ENCODE assay signal across 8 cellular contexts in the genomic region with DNA sequence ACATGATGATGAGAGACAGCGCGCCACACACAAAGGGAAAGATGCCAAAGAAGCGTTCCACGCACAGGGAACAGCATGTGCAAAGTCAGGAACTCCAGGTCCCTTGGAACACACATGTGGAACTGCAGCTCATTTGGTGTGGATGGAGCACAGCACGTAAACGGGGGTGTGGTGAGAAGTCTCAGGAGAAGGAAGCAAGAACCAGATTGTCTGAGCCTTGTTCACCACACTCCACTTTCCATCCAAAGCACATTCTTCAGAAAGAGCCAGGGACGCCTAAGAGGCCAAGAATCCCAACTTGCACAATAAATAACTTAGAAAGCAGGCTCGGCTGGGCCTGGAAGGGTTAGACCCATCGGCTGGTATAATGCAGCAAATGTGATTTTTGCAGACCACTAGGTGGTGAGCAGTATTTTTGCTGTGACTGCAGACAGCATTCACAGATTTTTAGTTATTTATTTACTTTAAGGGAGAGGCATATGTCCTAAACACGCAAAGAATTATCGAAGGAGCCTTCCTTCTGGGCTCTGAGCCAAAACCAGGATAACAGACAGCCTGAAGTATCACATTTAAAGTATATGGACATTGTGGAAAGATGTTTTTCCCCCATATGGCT. TPM values are rescaled to one million over a fixed set of nuclear protein-coding genes. Genes with fewer than 3 reads are reported as not detected.
DNase-seq lines count a peak whose midpoint lies in the region; ATAC-seq, FAIRE-seq and TF ChIP-seq lines count a peak whose summit lies in the region.

No MANE protein-coding gene starts in this region.

- H3K9me3 ChIP-seq in right atrium auricular region (no peaks in the 10 kb centered on the region), small intestine (ENCODE audit: control insufficient read depth, low read depth) (no peaks in the 10 kb centered on the region)

- H3K27ac ChIP-seq in right atrium auricular region (peak overlapping the region; percentile 91 to 96), small intestine (ENCODE audit: low read depth in 1 of 2, low read length in 1 of 2) (peak overlapping the region; percentile 25 to 88)

- no peak for FAIRE-seq in small intestine (lab: Jason Lieb, UNC)

- H3K4me3 Mint-ChIP-seq in activated naive CD8-positive, alpha-beta T cell treated with anti-CD3 and anti-CD28 coated beads for 36 hours = no peak overlapping the region

- H3K36me3 Mint-ChIP-seq in activated naive CD8-positive, alpha-beta T cell treated with anti-CD3 and anti-CD28 coated beads for 36 hours = peaks cover 7% of the 10 kb centered on the region

- H3K27ac Mint-ChIP-seq in activated naive CD8-positive, alpha-beta T cell treated with anti-CD3 and anti-CD28 coated beads for 36 hours = peak overlapping the region; percentile 86

- H3K4me1 ChIP-seq in right atrium auricular region = peaks cover 0 to 81% of the 10 kb centered on the region in 2 donors
- H3K4me1 ChIP-seq in small intestine (ENCODE audit: control insufficient read depth in 2 of 2, insufficient read depth in 1 of 2, low read depth in 1 of 2, low read length in 1 of 2) = peaks cover 12 to 35% of the 10 kb centered on the region in 2 donors

- no peaks in the 10 kb centered on the region for H3K27me3 ChIP-seq in right atrium auricular region
- no peaks in the 10 kb centered on the region for H3K27me3 ChIP-seq in small intestine (ENCODE audit: control insufficient read depth in 2 of 2, insufficient read depth in 2 of 2, low read length in 2 of 2)

- no peaks in the 10 kb centered on the region for H3K27me3 Mint-ChIP-seq in activated naive CD8-positive, alpha-beta T cell treated with anti-CD3 and anti-CD28 coated beads for 36 hours

- H3K4me1 Mint-ChIP-seq in activated naive CD8-positive, alpha-beta T cell treated with anti-CD3 and anti-CD28 coated beads for 36 hours = peaks cover 80% of the 10 kb centered on the region

- H3K9me3 Mint-ChIP-seq in activated naive CD8-positive, alpha-beta T cell treated with anti-CD3 and anti-CD28 coated beads for 36 hours = no peaks in the 10 kb centered on the region

- H3K36me3 ChIP-seq in right atrium auricular region (no peaks in the 10 kb centered on the region), small intestine (ENCODE audit: control insufficient read depth in 2 of 2, insufficient read depth in 2 of 2, low read length in 2 of 2) (no peaks in the 10 kb centered on the region)

- H3K4me3 ChIP-seq in AG09309 (ENCODE audit: control insufficient read depth, low read depth, low read length) (no peak overlapping the region), right atrium auricular region (no peak overlapping the region), small intestine (ENCODE audit: low read depth in 1 of 2, low read length in 2 of 2) (no peak overlapping the region)

- TF ChIP-seq CTCF in AG09309 (IDR thresholded peaks at IDR 0.05; ENCODE audit: control insufficient read depth, insufficient read depth, low read depth, low read length, missing control alignments) = peak; percentile 52
- TF ChIP-seq CTCF in right atrium auricular region (IDR thresholded peaks at IDR 0.05) = peak in 1 of 2 donors; percentile 45

- peak; percentile 87 for DNase-seq in AG09309 (ENCODE audit: low read depth)
- peak; percentile 59 for DNase-seq in HK-2 (ENCODE audit: unreplicated experiment)
- no peak for DNase-seq in activated naive CD8-positive, alpha-beta T cell treated with anti-CD3 and anti-CD28 coated beads for 36 hours
- DNase-seq in right atrium auricular region (ENCODE audit: low spot score) = peak; percentile 94
- peak; percentile 84 for DNase-seq in small intestine
- DNase-seq in NK-92 (lab: John Stamatoyannopoulos, UW; ENCODE audit: unreplicated experiment) = no peak
- DNase-seq in activated T-cell treated with anti-CD3 and anti-CD28 coated beads, Interleukin-2, amount 50 U/mL, for 1 hour = no peak

- no peak for ATAC-seq in GM19328 (IDR thresholded peaks at IDR 0.05; ENCODE audit: unreplicated experiment)

- WGBS in small intestine, 3 donors = 51 to 61% (median 57%) methylated on average over 11 of the region's 11 CpGs

RNA-seq across cellular contexts. Expression of gene ASCC1, which starts 27.9 kb away (rescaled TPM):
- total RNA-seq in activated naive CD8-positive, alpha-beta T cell treated with anti-CD3 and anti-CD28 coated beads for 36 hours = 10 to 100 TPM; 57.3 to 57.7 TPM
- 10 to 100 TPM; 27.2 to 37.0 TPM for total RNA-seq in right atrium auricular region
- polyA plus RNA-seq in small intestine = 10 to 100 TPM in 2 of 3 donors, 1 to 10 TPM in 1; 9.2 to 20.8 (median 11.3) TPM

RNA-seq across cellular contexts. Expression of gene ANAPC16, which starts 28.1 kb away (rescaled TPM):
- total RNA-seq in activated naive CD8-positive, alpha-beta T cell treated with anti-CD3 and anti-CD28 coated beads for 36 hours = 10 to 100 TPM; 71.0 to 81.8 TPM
- 100 to 1,000 TPM; 139 to 163 TPM for total RNA-seq in right atrium auricular region
- 100 to 1,000 TPM; 112 to 176 (median 142) TPM for polyA plus RNA-seq in small intestine

RNA-seq across cellular contexts. Expression of gene DDIT4, which starts 29.8 kb away (rescaled TPM):
- 100 to 1,000 TPM; 422 to 424 TPM for total RNA-seq in activated naive CD8-positive, alpha-beta T cell treated with anti-CD3 and anti-CD28 coated beads for 36 hours
- 100 to 1,000 TPM; 100 to 136 TPM for total RNA-seq in right atrium auricular region
- 100 to 1,000 TPM in 1 of 3 donors, 10 to 100 TPM in 2; 34.4 to 330 (median 36.5) TPM for polyA plus RNA-seq in small intestine

Comparison
In these comparisons a context has a peak if more than half of its experiments do, and no peak if none do; other contexts are left out.
1. DNase-seq: peak in AG09309 (single experiment), HK-2 (single experiment), right atrium auricular region (single experiment) and small intestine (single experiment); none in activated naive CD8-positive, alpha-beta T cell treated with anti-CD3 and anti-CD28 coated beads for 36 hours (single experiment), NK-92 (single experiment) and activated T-cell treated with anti-CD3 and anti-CD28 coated beads, Interleukin-2, amount 50 U/mL, for 1 hour (single experiment).